Comparison of ENCODE assay signal across 20 cellular contexts in the genomic region with DNA sequence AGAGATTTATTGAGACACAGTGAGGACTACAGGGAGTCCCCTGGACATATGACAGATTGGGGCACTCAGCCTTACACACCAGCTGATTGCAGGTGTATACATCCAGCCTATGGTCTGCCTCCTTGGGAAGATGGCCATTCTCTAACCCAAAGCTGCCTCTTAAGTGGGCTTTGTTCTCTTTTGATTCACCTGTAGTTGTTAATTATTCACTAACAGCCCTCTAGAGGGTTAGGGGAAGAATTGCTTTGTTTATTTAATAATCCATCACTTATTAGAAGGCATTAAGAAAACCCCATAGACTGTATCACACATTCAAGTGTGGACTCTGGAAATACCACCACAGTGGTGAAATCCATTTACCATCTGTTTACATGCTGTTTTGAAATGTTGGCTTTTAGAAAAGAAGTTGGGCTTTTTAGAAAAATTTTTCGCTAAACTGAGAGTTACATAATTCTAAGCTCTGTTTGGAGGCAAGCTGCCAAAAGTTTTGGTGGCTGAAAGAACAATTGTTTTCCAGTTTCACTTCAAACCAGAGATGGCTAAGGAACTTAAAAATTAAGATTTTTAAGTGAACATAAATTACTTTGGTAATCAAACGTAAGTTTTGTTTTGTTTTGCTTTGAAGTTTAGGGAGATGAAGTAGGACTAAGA.
A peak's percentile ranks its signal among the peaks of the same experiment; 100 is the strongest.
DNase-seq lines count a peak whose midpoint lies in the region; ATAC-seq and FAIRE-seq lines count a peak whose summit lies in the region.
"Had no signal": no experiment of that assay in that cellular context is flagged by ENCODE, and none has a peak within 500 bp of the region (broad histone marks: within the 10 kb centered on the region; RNA-seq: fewer than 3 reads in every experiment).

No MANE protein-coding gene starts in this region.

- H3K36me3 Mint-ChIP-seq in T-helper 17 cell (ENCODE audit: low read depth): no peaks in the 10 kb centered on the region
- H3K36me3 Mint-ChIP-seq: CD14-positive monocyte, T-cell had no signal

- ATAC-seq in GM18502 (IDR thresholded peaks at IDR 0.05; ENCODE audit: poor library complexity, unreplicated experiment) (no peak), T-helper 17 cell (no peak)
- ATAC-seq: HCT116, PC-3, T-cell had no signal

- FAIRE-seq in frontal cortex (lab: Jason Lieb, UNC): no peak

- H3K9me3 ChIP-seq in T-helper 17 cell (ENCODE audit: control insufficient read depth, low read length, poor library complexity, severe bottlenecking): no peaks in the 10 kb centered on the region

- peaks cover 8% of the 10 kb centered on the region for H3K27me3 Mint-ChIP-seq in T-helper 17 cell

- H3K27ac Mint-ChIP-seq in T-helper 17 cell: no peak overlapping the region
- H3K27ac Mint-ChIP-seq: CD14-positive monocyte, T-cell had no signal

- no peak overlapping the region for H3K4me3 Mint-ChIP-seq in T-helper 17 cell
- H3K4me3 Mint-ChIP-seq: CD14-positive monocyte, T-cell had no signal

- no peaks in the 10 kb centered on the region for H3K4me1 Mint-ChIP-seq in T-helper 17 cell
- H3K4me1 Mint-ChIP-seq: CD14-positive monocyte, T-cell had no signal

- DNase-seq in AG08395 (ENCODE audit: low spot score): peak; percentile 10
- DNase-seq in GM04504 (ENCODE audit: low read depth): peak; percentile 17
- peak; percentile 0 for DNase-seq in NCI-H69 (lab: John Stamatoyannopoulos, UW)
- DNase-seq in inferior parietal cortex (ENCODE audit: extremely low spot score): peak; percentile 57
- DNase-seq in frontal cortex (ENCODE audit: low spot score in 2 of 2): no peak
- no peak for DNase-seq in stimulated activated CD4-positive, alpha-beta T cell treated with anti-CD3 and anti-CD28 coated beads, Interleukin-4, amount 100 ng/mL, for 4 hours
- DNase-seq in T-helper 17 cell: no peak
- DNase-seq: 8988T, COR-L47, DMS79, Kasumi-1, NCI-H1436 treated with DMSO at 0.1 percent for 48 hours, NCI-H2081 treated with DMSO at 0.1 percent for 48 hours, NCI-H345, NCI-H526 treated with DMSO at 0.1 percent for 48 hours, PC-3, T-cell had no signal

Comparison
In these comparisons a context has a peak if more than half of its experiments do, and no peak if none do; other contexts are left out.
1. DNase-seq: peak in AG08395 (single experiment), GM04504 (single experiment), NCI-H69 (single experiment) and inferior parietal cortex (single experiment); none in frontal cortex (0 of 2), stimulated activated CD4-positive, alpha-beta T cell treated with anti-CD3 and anti-CD28 coated beads, Interleukin-4, amount 100 ng/mL, for 4 hours (0 of 2) and T-helper 17 cell (0 of 3).